Comparison of ENCODE assay signal across 1 cellular context in genomic region chr11:10617551-10617950, GRCh38.
TF ChIP-seq lines count a peak whose summit lies in the region.

No MANE protein-coding gene starts in this region.

TF ChIP-seq in IMR-90, 13 proteins besides CTCF, POLR2A, EP300 and RAD21:
- TF ChIP-seq BHLHE40 (IDR thresholded peaks at IDR 0.05; ENCODE audit: low read depth, low read length) (no peak), FOS (IDR thresholded peaks at IDR 0.05; ENCODE audit: low read depth, low read length) (no peak), CHD1 (IDR thresholded peaks at IDR 0.05; ENCODE audit: low read depth, low read length) (no peak), MAZ (IDR thresholded peaks at IDR 0.05; ENCODE audit: borderline replicate concordance, low read depth, low read length) (no peak), RCOR1 (IDR thresholded peaks at IDR 0.05; ENCODE audit: insufficient replicate concordance, low read length) (no peak), MAFK (IDR thresholded peaks at IDR 0.05; ENCODE audit: low read depth, low read length) (no peak), RFX5 (IDR thresholded peaks at IDR 0.05; ENCODE audit: low read depth, low read length) (no peak), ELK1 (IDR thresholded peaks at IDR 0.05; ENCODE audit: borderline replicate concordance, low read depth, low read length) (no peak), CEBPB (IDR thresholded peaks at IDR 0.05; ENCODE audit: low read depth, low read length) (no peak), SMC3 (IDR thresholded peaks at IDR 0.05; ENCODE audit: low read depth, low read length) (no peak)
